ENCODE assay signal across 23 cellular contexts in genomic region chrX:91122141-91122540, GRCh38.
"Had no signal": no experiment of that assay in that cellular context is flagged by ENCODE, and none has a peak within 500 bp of the region (broad histone marks: within the 10 kb centered on the region; RNA-seq: fewer than 3 reads in every experiment).

No MANE protein-coding gene starts in this region.

- H3K27ac ChIP-seq: colonic mucosa, esophagus squamous epithelium, left lung, neural progenitor cell, parathyroid adenoma, prostate gland, right atrium auricular region, sigmoid colon, stomach, thyroid gland had no signal

- H3K9me3 ChIP-seq: colonic mucosa, esophagus squamous epithelium, left lung, prostate gland, right atrium auricular region, sigmoid colon, stomach, thyroid gland had no signal

- DNase-seq: colonic mucosa; effector CD8-positive, alpha-beta T cell; erythroblast; esophagus squamous epithelium; head of caudate nucleus; kidney; left lung; mesenchymal stem cell; naive thymus-derived CD4-positive, alpha-beta T cell; sigmoid colon; stimulated activated CD4-positive, alpha-beta T cell treated with anti-CD3 and anti-CD28 coated beads, Interleukin-2, amount 100 ng/mL, for 24 hours; stimulated activated CD4-positive, alpha-beta T cell treated with anti-CD3 and anti-CD28 coated beads, Interleukin-4, amount 100 ng/mL, for 24 hours; stimulated activated naive CD4-positive, alpha-beta T cell treated with Interleukin-2 at 50 U/mL for 16 hours; stomach; thyroid gland; trophoblast cell had no signal

- FAIRE-seq: endothelial cell of umbilical vein, frontal cortex, kidney had no signal

- H3K4me3 ChIP-seq: colonic mucosa, esophagus squamous epithelium, left lung, neural progenitor cell, prostate gland, right atrium auricular region, sigmoid colon, stomach, thyroid gland had no signal

- H3K27me3 ChIP-seq: colonic mucosa, esophagus squamous epithelium, left lung, neural progenitor cell, right atrium auricular region, sigmoid colon, stomach, thyroid gland had no signal

- H3K4me2 ChIP-seq: neural progenitor cell had no signal

- H3K36me3 ChIP-seq: colonic mucosa, esophagus squamous epithelium, left lung, neural progenitor cell, prostate gland, right atrium auricular region, sigmoid colon, stomach, thyroid gland had no signal

- H3K4me1 ChIP-seq: colonic mucosa, esophagus squamous epithelium, left lung, neural progenitor cell, parathyroid adenoma, prostate gland, right atrium auricular region, sigmoid colon, stomach, thyroid gland had no signal

- ATAC-seq: left lung; naive thymus-derived CD4-positive, alpha-beta T cell; stimulated activated effector memory CD8-positive, alpha-beta T cell treated with anti-CD3 and anti-CD28 coated beads, Interleukin-12 subunit alpha, Interleukin-12 subunit beta, amount 100 ng/mL, for 72 hours had no signal
